ENCODE assay signal across 35 cellular contexts in the genomic region with DNA sequence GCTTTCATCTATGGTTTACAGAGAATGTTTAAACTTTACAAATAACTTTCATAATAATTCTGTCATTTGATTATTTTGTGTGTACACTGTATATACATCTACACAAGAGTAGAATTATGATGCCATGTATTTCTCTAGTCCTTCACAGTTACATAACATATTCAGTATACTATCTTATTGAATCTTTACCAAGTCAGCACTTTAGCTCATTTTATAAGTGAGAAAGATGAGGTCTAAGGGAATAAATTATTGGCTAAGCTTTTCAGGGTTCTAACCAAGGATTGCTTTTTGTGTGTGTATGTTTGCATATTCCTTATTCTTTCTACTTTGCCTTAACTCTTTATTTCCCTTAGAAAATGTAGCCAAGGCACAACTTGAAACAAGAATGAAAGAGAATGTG.
"Had no signal": no experiment of that assay in that cellular context is flagged by ENCODE, and none has a peak within 500 bp of the region (broad histone marks: within the 10 kb centered on the region; RNA-seq: fewer than 3 reads in every experiment).

No MANE protein-coding gene starts in this region.

- H3K9me3 ChIP-seq: MG63 had no signal

- H3K27me3 ChIP-seq: MG63 had no signal

- DNase-seq: Karpas-422, Kasumi-1, MG63, MM.1S, MV-4-11, NCI-H1048, NCI-H1092, NCI-H1092 treated with DMSO at 0.1 percent for 48 hours, NCI-H1105 treated with DMSO at 0.1 percent for 48 hours, NCI-H1417, NCI-H1417 treated with DMSO at 0.1 percent for 48 hours, NCI-H1436, NCI-H1436 treated with DMSO at 0.1 percent for 48 hours, NCI-H146, NCI-H1694, NCI-H1694 treated with DMSO at 0.1 percent for 48 hours, NCI-H187, NCI-H187 treated with DMSO at 0.1 percent for 48 hours, NCI-H1930, NCI-H2029, NCI-H2029 treated with DMSO at 0.1 percent for 48 hours, NCI-H2081, NCI-H2081 treated with DMSO at 0.1 percent for 48 hours, NCI-H2107, NCI-H2171, NCI-H2171 treated with DMSO at 0.1 percent for 48 hours, NCI-H2227 treated with DMSO at 0.1 percent for 48 hours, NCI-H226, NCI-H345, NCI-H446, NCI-H446 treated with DMSO at 0.1 percent for 48 hours, NCI-H510A, NCI-H510A treated with DMSO at 0.1 percent for 48 hours, NCI-H524, NCI-H524 treated with DMSO at 0.1 percent for 48 hours had no signal

- H3K4me3 ChIP-seq: MG63 had no signal
